43 cellular contexts compared by ENCODE assay signal in genomic region chr12:55472297-55472696, GRCh38. TPM values are rescaled to one million over a fixed set of nuclear protein-coding genes. Genes with fewer than 3 reads are reported as not detected.
"Had no signal": no experiment of that assay in that cellular context is flagged by ENCODE, and none has a peak within 500 bp of the region (broad histone marks: within the 10 kb centered on the region; RNA-seq: fewer than 3 reads in every experiment).

No MANE protein-coding gene starts in this region.

- H3K27ac Mint-ChIP-seq: activated naive CD4-positive, alpha-beta T cell treated with anti-CD3 and anti-CD28 coated beads for 36 hours; activated naive CD4-positive, alpha-beta T cell treated with anti-CD3 and anti-CD28 coated beads, Interleukin-2, amount 10 ng/mL, durations not matched to agents 7 days and 5 days; activated naive CD4-positive, alpha-beta T cell treated with anti-CD3 and anti-CD28 coated beads, Interleukin-2, amount 50 U/mL, for 24 hours; activated naive CD4-positive, alpha-beta T cell treated with anti-CD3 and anti-CD28 coated beads, Interleukin-2, amount 50 U/mL, for 72 hours; activated naive CD8-positive, alpha-beta T cell; activated naive CD8-positive, alpha-beta T cell treated with anti-CD3 and anti-CD28 coated beads for 36 hours; activated naive CD8-positive, alpha-beta T cell treated with anti-CD3 and anti-CD28 coated beads, Interleukin-2, amount 10 ng/mL, durations not matched to agents 7 days and 5 days; activated naive CD8-positive, alpha-beta T cell treated with anti-CD3 and anti-CD28 coated beads, Interleukin-2, amount 50 U/mL, for 24 hours; activated T-cell treated with anti-CD3 and anti-CD28 coated beads, Interleukin-2, amount 50 U/mL, for 24 hours; activated T-cell treated with anti-CD3 and anti-CD28 coated beads, Interleukin-2, amount 50 U/mL, for 72 hours; activated T-helper 1 cell treated with anti-CD3 and anti-CD28 coated beads, Interleukin-12 subunit alpha, Interleukin-12 subunit beta, Interleukin-2, Interleukin-4 antibody, amounts not matched to agents 30 ng/mL and 10 ng/mL and 1 ng/mL, durations not matched to agents 14 hours and 24 hours and 36 hours; activated T-helper 17 cell treated with anti-CD3 and anti-CD28 coated beads, Interleukin-2, amount 50 U/mL, for 72 hours; activated T-helper 2 cell treated with anti-CD3 and anti-CD28 coated beads, Interferon-gamma antibody, Interleukin-2, Interleukin-4, amounts not matched to agents 10 μg/mL and 5 μg/mL and 100 μg/mL, durations not matched to agents 14 hours and 24 hours and 36 hours; brain had no signal

- H3K4me1 ChIP-seq: adrenal gland, ascending aorta, body of pancreas, breast epithelium had no signal

- H3K9me3 ChIP-seq: ascending aorta, body of pancreas, breast epithelium had no signal

- ATAC-seq: activated naive CD4-positive, alpha-beta T cell treated with anti-CD3 and anti-CD28 coated beads, Interleukin-2, amount 50 U/mL, for 72 hours; activated naive CD8-positive, alpha-beta T cell treated with anti-CD3 and anti-CD28 coated beads, Interleukin-2, amount 50 U/mL, for 24 hours; activated T-cell treated with anti-CD3 and anti-CD28 coated beads, Interleukin-2, amount 50 U/mL, for 4 hours; activated T-cell treated with anti-CD3 and anti-CD28 coated beads, Interleukin-2, amount 50 U/mL, for 72 hours; activated T-helper 17 cell treated with anti-CD3 and anti-CD28 coated beads, Interleukin-2, amount 50 U/mL, for 72 hours; body of pancreas had no signal

- DNase-seq: activated effector memory CD4-positive, alpha-beta T cell treated with anti-CD3 and anti-CD28 coated beads, Interleukin-2, amount 50 U/mL, for 16 hours; activated effector memory CD4-positive, alpha-beta T cell treated with Interleukin-2 at 50 U/mL for 16 hours; activated gamma-delta T cell; activated gamma-delta T cell treated with Interleukin-2 at 50 U/mL for 16 hours; activated naive CD4-positive, alpha-beta T cell; activated naive CD4-positive, alpha-beta T cell treated with anti-CD3 and anti-CD28 coated beads for 36 hours; activated naive CD4-positive, alpha-beta T cell treated with anti-CD3 and anti-CD28 coated beads, Interleukin-2, amount 10 ng/mL, durations not matched to agents 7 days and 5 days; activated naive CD4-positive, alpha-beta T cell treated with anti-CD3 and anti-CD28 coated beads, Interleukin-2, amount 50 U/mL, for 16 hours; activated naive CD4-positive, alpha-beta T cell treated with Interleukin-2 at 50 U/mL for 16 hours; activated naive CD8-positive, alpha-beta T cell treated with anti-CD3 and anti-CD28 coated beads for 36 hours; activated naive CD8-positive, alpha-beta T cell treated with anti-CD3 and anti-CD28 coated beads, Interleukin-2, amount 10 ng/mL, durations not matched to agents 7 days and 5 days; activated naive CD8-positive, alpha-beta T cell treated with anti-CD3 and anti-CD28 coated beads, Interleukin-2, amount 50 U/mL, for 24 hours; activated T-cell treated with anti-CD3 and anti-CD28 coated beads, Interleukin-2, amount 50 U/mL, for 24 hours; activated T-cell treated with anti-CD3 and anti-CD28 coated beads, Interleukin-2, amount 50 U/mL, for 4 hours; activated T-cell treated with anti-CD3 and anti-CD28 coated beads, Interleukin-2, amount 50 U/mL, for 48 hours; activated T-cell treated with anti-CD3 and anti-CD28 coated beads, Interleukin-2, amount 50 U/mL, for 72 hours; adrenal gland; amniotic stem cell; amygdala; anterior cingulate cortex; aorta; body of pancreas; brain microvascular endothelial cell; caudate nucleus; central memory CD4-positive, alpha-beta T cell; cerebellar nuclear complex had no signal

- FAIRE-seq: astrocyte, bronchial epithelial cell had no signal

- H3K4me1 Mint-ChIP-seq: activated naive CD4-positive, alpha-beta T cell treated with anti-CD3 and anti-CD28 coated beads, Interleukin-2, amount 10 ng/mL, durations not matched to agents 7 days and 5 days; activated naive CD4-positive, alpha-beta T cell treated with anti-CD3 and anti-CD28 coated beads, Interleukin-2, amount 50 U/mL, for 24 hours; activated naive CD8-positive, alpha-beta T cell treated with anti-CD3 and anti-CD28 coated beads for 36 hours; activated naive CD8-positive, alpha-beta T cell treated with anti-CD3 and anti-CD28 coated beads, Interleukin-2, amount 10 ng/mL, durations not matched to agents 7 days and 5 days; activated naive CD8-positive, alpha-beta T cell treated with anti-CD3 and anti-CD28 coated beads, Interleukin-2, amount 50 U/mL, for 24 hours; activated T-helper 17 cell treated with anti-CD3 and anti-CD28 coated beads, Interleukin-2, amount 50 U/mL, for 72 hours; brain; central memory CD8-positive, alpha-beta T cell had no signal

- H3K27ac ChIP-seq: adrenal gland, ascending aorta, body of pancreas, brain microvascular endothelial cell, breast epithelium, cardiac muscle cell had no signal

- H3K27me3 Mint-ChIP-seq: activated naive CD4-positive, alpha-beta T cell treated with anti-CD3 and anti-CD28 coated beads, Interleukin-2, amount 10 ng/mL, durations not matched to agents 7 days and 5 days had no signal

- H3K36me3 Mint-ChIP-seq: activated naive CD4-positive, alpha-beta T cell treated with anti-CD3 and anti-CD28 coated beads, Interleukin-2, amount 10 ng/mL, durations not matched to agents 7 days and 5 days; activated naive CD4-positive, alpha-beta T cell treated with anti-CD3 and anti-CD28 coated beads, Interleukin-2, amount 50 U/mL, for 24 hours; activated naive CD4-positive, alpha-beta T cell treated with anti-CD3 and anti-CD28 coated beads, Interleukin-2, amount 50 U/mL, for 72 hours; activated naive CD8-positive, alpha-beta T cell; activated naive CD8-positive, alpha-beta T cell treated with anti-CD3 and anti-CD28 coated beads for 36 hours; activated naive CD8-positive, alpha-beta T cell treated with anti-CD3 and anti-CD28 coated beads, Interleukin-2, amount 10 ng/mL, durations not matched to agents 7 days and 5 days; brain had no signal

- H3K27me3 ChIP-seq: adrenal gland, ascending aorta, body of pancreas, brain microvascular endothelial cell, breast epithelium, cardiac muscle cell had no signal

- H3K36me3 ChIP-seq: adrenal gland, ascending aorta, brain microvascular endothelial cell, breast epithelium, cardiac muscle cell had no signal

- H3K4me3 Mint-ChIP-seq: activated naive CD4-positive, alpha-beta T cell treated with anti-CD3 and anti-CD28 coated beads for 36 hours; activated naive CD4-positive, alpha-beta T cell treated with anti-CD3 and anti-CD28 coated beads, Interleukin-2, amount 10 ng/mL, durations not matched to agents 7 days and 5 days; activated naive CD4-positive, alpha-beta T cell treated with anti-CD3 and anti-CD28 coated beads, Interleukin-2, amount 50 U/mL, for 24 hours; activated naive CD8-positive, alpha-beta T cell; activated naive CD8-positive, alpha-beta T cell treated with anti-CD3 and anti-CD28 coated beads for 36 hours; activated naive CD8-positive, alpha-beta T cell treated with anti-CD3 and anti-CD28 coated beads, Interleukin-2, amount 10 ng/mL, durations not matched to agents 7 days and 5 days; activated naive CD8-positive, alpha-beta T cell treated with anti-CD3 and anti-CD28 coated beads, Interleukin-2, amount 50 U/mL, for 24 hours; activated T-cell treated with anti-CD3 and anti-CD28 coated beads, Interleukin-2, amount 50 U/mL, for 24 hours; activated T-cell treated with anti-CD3 and anti-CD28 coated beads, Interleukin-2, amount 50 U/mL, for 4 hours; activated T-cell treated with anti-CD3 and anti-CD28 coated beads, Interleukin-2, amount 50 U/mL, for 72 hours; activated T-helper 1 cell treated with anti-CD3 and anti-CD28 coated beads, Interleukin-12 subunit alpha, Interleukin-12 subunit beta, Interleukin-2, Interleukin-4 antibody, amounts not matched to agents 30 ng/mL and 10 ng/mL and 1 ng/mL, durations not matched to agents 14 hours and 24 hours and 36 hours; activated T-helper 17 cell treated with anti-CD3 and anti-CD28 coated beads, Interleukin-2, amount 50 U/mL, for 72 hours; brain; central memory CD8-positive, alpha-beta T cell had no signal

- H3K4me3 ChIP-seq: adrenal gland, ascending aorta, body of pancreas, breast epithelium, cardiac muscle cell had no signal

RNA-seq across cellular contexts. Expression of gene OR6C70, which starts 2.4 kb away (rescaled TPM):
- total RNA-seq: activated naive CD4-positive, alpha-beta T cell treated with anti-CD3 and anti-CD28 coated beads for 36 hours; activated naive CD4-positive, alpha-beta T cell treated with anti-CD3 and anti-CD28 coated beads, Interleukin-2, amount 50 U/mL, for 72 hours; activated naive CD8-positive, alpha-beta T cell treated with anti-CD3 and anti-CD28 coated beads for 36 hours; activated naive CD8-positive, alpha-beta T cell treated with anti-CD3 and anti-CD28 coated beads, Interleukin-2, amount 10 ng/mL, durations not matched to agents 7 days and 5 days; activated T-cell treated with anti-CD3 and anti-CD28 coated beads, Interleukin-2, amount 50 U/mL, for 4 hours; activated T-helper 1 cell treated with anti-CD3 and anti-CD28 coated beads, Interleukin-12 subunit alpha, Interleukin-12 subunit beta, Interleukin-2, Interleukin-4 antibody, amounts not matched to agents 30 ng/mL and 10 ng/mL and 1 ng/mL, durations not matched to agents 14 hours and 24 hours and 36 hours; activated T-helper 17 cell treated with anti-CD3 and anti-CD28 coated beads, Interleukin-2, amount 50 U/mL, for 72 hours; adrenal gland; aorta; ascending aorta; astrocyte; body of pancreas; breast epithelium; bronchial epithelial cell; cardiac muscle cell; cardiac septum; cerebellum; chondrocyte had no signal
- polyA plus RNA-seq: adipose tissue, adrenal gland, aorta, cardiac muscle cell had no signal

RNA-seq across cellular contexts. Expression of gene OR6C68, which starts 19.9 kb away (rescaled TPM):
- total RNA-seq: activated naive CD4-positive, alpha-beta T cell treated with anti-CD3 and anti-CD28 coated beads for 36 hours; activated naive CD4-positive, alpha-beta T cell treated with anti-CD3 and anti-CD28 coated beads, Interleukin-2, amount 50 U/mL, for 72 hours; activated naive CD8-positive, alpha-beta T cell treated with anti-CD3 and anti-CD28 coated beads for 36 hours; activated naive CD8-positive, alpha-beta T cell treated with anti-CD3 and anti-CD28 coated beads, Interleukin-2, amount 10 ng/mL, durations not matched to agents 7 days and 5 days; activated T-cell treated with anti-CD3 and anti-CD28 coated beads, Interleukin-2, amount 50 U/mL, for 4 hours; activated T-cell treated with anti-CD3 and anti-CD28 coated beads, Interleukin-2, amount 50 U/mL, for 72 hours; activated T-helper 1 cell treated with anti-CD3 and anti-CD28 coated beads, Interleukin-12 subunit alpha, Interleukin-12 subunit beta, Interleukin-2, Interleukin-4 antibody, amounts not matched to agents 30 ng/mL and 10 ng/mL and 1 ng/mL, durations not matched to agents 14 hours and 24 hours and 36 hours; activated T-helper 17 cell treated with anti-CD3 and anti-CD28 coated beads, Interleukin-2, amount 50 U/mL, for 72 hours; activated T-helper 2 cell treated with anti-CD3 and anti-CD28 coated beads, Interferon-gamma antibody, Interleukin-2, Interleukin-4, amounts not matched to agents 10 μg/mL and 5 μg/mL and 100 μg/mL, durations not matched to agents 14 hours and 24 hours and 36 hours; adrenal gland; aorta; ascending aorta; astrocyte; body of pancreas; breast epithelium; bronchial epithelial cell; cardiac muscle cell; cardiac septum; cerebellum; chondrocyte had no signal
- polyA plus RNA-seq: adipose tissue, adrenal gland, aorta, cardiac muscle cell had no signal

RNA-seq across cellular contexts. Expression of gene OR6C2, which starts 28.4 kb away (rescaled TPM):
- total RNA-seq: activated naive CD4-positive, alpha-beta T cell treated with anti-CD3 and anti-CD28 coated beads for 36 hours; activated naive CD4-positive, alpha-beta T cell treated with anti-CD3 and anti-CD28 coated beads, Interleukin-2, amount 50 U/mL, for 72 hours; activated naive CD8-positive, alpha-beta T cell treated with anti-CD3 and anti-CD28 coated beads for 36 hours; activated naive CD8-positive, alpha-beta T cell treated with anti-CD3 and anti-CD28 coated beads, Interleukin-2, amount 10 ng/mL, durations not matched to agents 7 days and 5 days; activated T-cell treated with anti-CD3 and anti-CD28 coated beads, Interleukin-2, amount 50 U/mL, for 4 hours; activated T-cell treated with anti-CD3 and anti-CD28 coated beads, Interleukin-2, amount 50 U/mL, for 72 hours; activated T-helper 1 cell treated with anti-CD3 and anti-CD28 coated beads, Interleukin-12 subunit alpha, Interleukin-12 subunit beta, Interleukin-2, Interleukin-4 antibody, amounts not matched to agents 30 ng/mL and 10 ng/mL and 1 ng/mL, durations not matched to agents 14 hours and 24 hours and 36 hours; activated T-helper 17 cell treated with anti-CD3 and anti-CD28 coated beads, Interleukin-2, amount 50 U/mL, for 72 hours; activated T-helper 2 cell treated with anti-CD3 and anti-CD28 coated beads, Interferon-gamma antibody, Interleukin-2, Interleukin-4, amounts not matched to agents 10 μg/mL and 5 μg/mL and 100 μg/mL, durations not matched to agents 14 hours and 24 hours and 36 hours; adrenal gland; aorta; ascending aorta; astrocyte; body of pancreas; breast epithelium; bronchial epithelial cell; cardiac muscle cell; cardiac septum; cerebellum; chondrocyte had no signal
- polyA plus RNA-seq: adipose tissue, adrenal gland, aorta, cardiac muscle cell had no signal

RNA-seq across cellular contexts. Expression of gene OR6C76, which starts 46.2 kb away (rescaled TPM):
- total RNA-seq: activated naive CD4-positive, alpha-beta T cell treated with anti-CD3 and anti-CD28 coated beads for 36 hours; activated naive CD4-positive, alpha-beta T cell treated with anti-CD3 and anti-CD28 coated beads, Interleukin-2, amount 50 U/mL, for 72 hours; activated naive CD8-positive, alpha-beta T cell treated with anti-CD3 and anti-CD28 coated beads for 36 hours; activated naive CD8-positive, alpha-beta T cell treated with anti-CD3 and anti-CD28 coated beads, Interleukin-2, amount 10 ng/mL, durations not matched to agents 7 days and 5 days; activated T-cell treated with anti-CD3 and anti-CD28 coated beads, Interleukin-2, amount 50 U/mL, for 4 hours; activated T-cell treated with anti-CD3 and anti-CD28 coated beads, Interleukin-2, amount 50 U/mL, for 72 hours; activated T-helper 1 cell treated with anti-CD3 and anti-CD28 coated beads, Interleukin-12 subunit alpha, Interleukin-12 subunit beta, Interleukin-2, Interleukin-4 antibody, amounts not matched to agents 30 ng/mL and 10 ng/mL and 1 ng/mL, durations not matched to agents 14 hours and 24 hours and 36 hours; activated T-helper 17 cell treated with anti-CD3 and anti-CD28 coated beads, Interleukin-2, amount 50 U/mL, for 72 hours; activated T-helper 2 cell treated with anti-CD3 and anti-CD28 coated beads, Interferon-gamma antibody, Interleukin-2, Interleukin-4, amounts not matched to agents 10 μg/mL and 5 μg/mL and 100 μg/mL, durations not matched to agents 14 hours and 24 hours and 36 hours; adrenal gland; aorta; ascending aorta; astrocyte; body of pancreas; breast epithelium; bronchial epithelial cell; cardiac muscle cell; cardiac septum; cerebellum; chondrocyte had no signal
- polyA plus RNA-seq: adipose tissue, adrenal gland, aorta, cardiac muscle cell had no signal
